Comparison of ENCODE assay signal across 17 cellular contexts in genomic region chr12:52210186-52210924, GRCh38. TPM values are rescaled to one million over a fixed set of nuclear protein-coding genes. Genes with fewer than 3 reads are reported as not detected.
A peak's percentile ranks its signal among the peaks of the same experiment; 100 is the strongest.
DNase-seq lines count a peak whose midpoint lies in the region; FAIRE-seq and TF ChIP-seq lines count a peak whose summit lies in the region.
"Had no signal": no experiment of that assay in that cellular context is flagged by ENCODE, and none has a peak within 500 bp of the region (broad histone marks: within the 10 kb centered on the region; RNA-seq: fewer than 3 reads in every experiment).

No MANE protein-coding gene starts in this region.

- H3K79me1 ChIP-seq in H1 (ENCODE audit: low read depth, low read length), result no peaks in the 10 kb centered on the region

- H3K27me3 ChIP-seq in BE2C (no peaks in the 10 kb centered on the region), H1 (replicated peaks in 1 of 4; ENCODE audit: control insufficient read depth in 3 of 4, extremely low read depth in 1 of 4, insufficient read depth in 3 of 4, low read length in 3 of 4) (no peaks in the 10 kb centered on the region), small intestine (ENCODE audit: control insufficient read depth in 2 of 2, insufficient read depth in 2 of 2, low read length in 2 of 2) (no peaks in the 10 kb centered on the region)

- no peak overlapping the region for H4K8ac ChIP-seq in H1 (ENCODE audit: extremely low read depth, insufficient read depth, low read length)

- H3K4me2 ChIP-seq in H1 (ENCODE audit: insufficient read depth in 1 of 2, low read depth in 2 of 2, low read length in 2 of 2), result no peak overlapping the region

- H3K14ac ChIP-seq in H1 (ENCODE audit: insufficient read length), result peak overlapping the region; percentile 17

- H3K18ac ChIP-seq in H1 (ENCODE audit: extremely low read depth, low read length), result no peak overlapping the region

- no peak overlapping the region for H4K91ac ChIP-seq in H1 (replicated peaks; ENCODE audit: insufficient read length, low read length)

- no peak overlapping the region for H3K23ac ChIP-seq in H1 (ENCODE audit: insufficient read length)

- DNase-seq in BE2C (peak; percentile 4), HTR-8/SVneo (ENCODE audit: insufficient read length, low spot score) (no peak), H1 (ENCODE audit: low read depth in 1 of 2, low spot score in 2 of 2) (no peak), lower leg skin (ENCODE audit: low spot score in 2 of 2) (peak; percentile 86 to 95), G401 (ENCODE audit: low spot score) (no peak), small intestine (no peak), coronary artery (ENCODE audit: low spot score) (no peak)
- DNase-seq in activated naive CD4-positive, alpha-beta T cell treated with anti-CD3 and anti-CD28 coated beads, Interleukin-2, amount 50 U/mL, for 16 hours, result no peak
- DNase-seq: activated CD4-positive, alpha-beta T cell treated with anti-CD3 and anti-CD28 coated beads, Interleukin-2, amount 10 ng/mL, durations not matched to agents 24 days and 14 days; activated effector memory CD4-positive, alpha-beta T cell treated with Interleukin-2 at 50 U/mL for 16 hours; GF-D8; glutamatergic neuron; NCI-H1105 treated with DMSO at 0.1 percent for 48 hours; NCI-H774; nucleus accumbens; stimulated activated CD4-positive, alpha-beta T cell treated with anti-CD3 and anti-CD28 coated beads, Interleukin-2, amount 100 ng/mL, for 24 hours; stimulated activated naive B cell treated with anti-CD40 and anti-IgM and Interleukin-4, amounts not matched to agents 10 μg/mL and 1 μg/mL and 100 μg/mL, for 72 hours had no signal

- H3K9me3 ChIP-seq in BE2C (no peaks in the 10 kb centered on the region), H1 (ENCODE audit: insufficient read depth in 2 of 2, low read depth in 1 of 2, low read length in 1 of 2) (no peaks in the 10 kb centered on the region), small intestine (ENCODE audit: control insufficient read depth, low read depth) (no peaks in the 10 kb centered on the region)

- no peak overlapping the region for H4K5ac ChIP-seq in H1 (ENCODE audit: insufficient read length, low read depth, low read length)

- H2BK12ac ChIP-seq in H1 (ENCODE audit: low read depth, low read length), result no peak overlapping the region

- FAIRE-seq in HTR-8/SVneo (lab: Jason Lieb, UNC), result peak; percentile 68
- no peak for FAIRE-seq in H1 (lab: Jason Lieb, UNC)
- no peak for FAIRE-seq in small intestine (lab: Jason Lieb, UNC)

- no peaks in the 10 kb centered on the region for H3K23me2 ChIP-seq in H1 (ENCODE audit: low read depth, low read length)

- H2BK20ac ChIP-seq in H1 (ENCODE audit: low read length), result no peak overlapping the region

- no peak overlapping the region for H2BK15ac ChIP-seq in H1 (ENCODE audit: low read length)

- CTCF ChIA-PET in H1 (lab: Charles Lee; ENCODE audit: partially characterized antibody), result interaction anchor here (0.7 to 13.2 kb wide), 14 partner anchors 11 to 169 kb away, joined by 3 to 146 read pairs (median 4); partner anchors contain the start of gene KRT86

- no peak overlapping the region for H2AFZ ChIP-seq in H1 (ENCODE audit: low read length)

- no peak for TF ChIP-seq POLR2A in H1 (IDR thresholded peaks at IDR 0.05; ENCODE audit: control extremely low read depth in 1 of 2, low read depth in 2 of 2, low read length in 2 of 2)
- TF ChIP-seq POLR2A in lower leg skin (IDR thresholded peaks at IDR 0.05), result no peak

- H3K4me3 ChIP-seq in BE2C (ENCODE audit: low read depth, low read length), result no peak overlapping the region
- no peak overlapping the region for H3K4me3 ChIP-seq in H1 (ENCODE audit: extremely low read depth in 1 of 4, insufficient read depth in 2 of 4, low read depth in 3 of 4, low read length in 4 of 4)
- H3K4me3 ChIP-seq in lower leg skin (ENCODE audit: low read depth, poor library complexity, severe bottlenecking), result no peak overlapping the region
- H3K4me3 ChIP-seq in small intestine (ENCODE audit: low read depth in 1 of 2, low read length in 2 of 2), result no peak overlapping the region
- H3K4me3 ChIP-seq in coronary artery, result no peak overlapping the region

- TF ChIP-seq EP300 in H1 (IDR thresholded peaks at IDR 0.05; ENCODE audit: borderline replicate concordance in 1 of 2, low read depth in 2 of 2, low read length in 2 of 2), result no peak

- H4K20me1 ChIP-seq in H1 (replicated peaks in 1 of 2; ENCODE audit: control insufficient read depth in 1 of 2, insufficient read depth in 2 of 2, low read length in 2 of 2), result peaks cover 0 to 1% of the 10 kb centered on the region in 2 experiments

- in situ Hi-C loops in G401 (cut with HindIII; ENCODE audit: low sequenced_read_pairs), result no loop called here

- POLR2A ChIA-PET in H1 (lab: Charles Lee; ENCODE audit: partially characterized antibody), result no interaction called here

- peaks cover 44% of the 10 kb centered on the region for H3K4me1 ChIP-seq in BE2C
- H3K4me1 ChIP-seq in H1 (replicated peaks in 1 of 4; ENCODE audit: control insufficient read depth in 3 of 4, insufficient read depth in 4 of 4, low read length in 3 of 4), result peaks cover 0 to 2% (median under 1%) of the 10 kb centered on the region in 4 experiments; a peak in 3 of 7 replicates
- H3K4me1 ChIP-seq in small intestine (ENCODE audit: control insufficient read depth in 2 of 2, insufficient read depth in 1 of 2, low read depth in 1 of 2, low read length in 1 of 2), result peaks cover 0 to 2% of the 10 kb centered on the region in 2 donors

- no peak for TF ChIP-seq RAD21 in H1 (IDR thresholded peaks at IDR 0.05 in 1 of 2, conservative IDR thresholded peaks at IDR 0.05 in 1 of 2; ENCODE audit: low read depth in 2 of 2, low read length in 2 of 2)

- no peak overlapping the region for H3K9ac ChIP-seq in H1 (replicated peaks in 1 of 4; ENCODE audit: extremely low read depth in 1 of 4, low read depth in 3 of 4, low read length in 3 of 4)

- no peak overlapping the region for H2BK5ac ChIP-seq in H1 (ENCODE audit: low read depth, low read length)

- H3K79me2 ChIP-seq in H1 (ENCODE audit: control insufficient read depth in 1 of 2, insufficient read depth in 2 of 2, low read length in 2 of 2), result no peaks in the 10 kb centered on the region

- TF ChIP-seq CTCF in BE2C (IDR thresholded peaks at IDR 0.05; ENCODE audit: low read depth, low read length), result no peak
- no peak for TF ChIP-seq CTCF in H1 (IDR thresholded peaks at IDR 0.05; ENCODE audit: control extremely low read depth in 1 of 3, insufficient read depth in 1 of 3, low read depth in 1 of 3, low read length in 3 of 3)
- TF ChIP-seq CTCF in lower leg skin (IDR thresholded peaks at IDR 0.05), result no peak
- TF ChIP-seq CTCF in coronary artery (IDR thresholded peaks at IDR 0.05), result no peak

- no peak overlapping the region for H3K27ac ChIP-seq in H1 (ENCODE audit: low read depth, low read length)
- no peak overlapping the region for H3K27ac ChIP-seq in small intestine (ENCODE audit: low read depth in 1 of 2, low read length in 1 of 2)
- no peak overlapping the region for H3K27ac ChIP-seq in coronary artery

- no peak overlapping the region for H2BK120ac ChIP-seq in H1 (replicated peaks; ENCODE audit: low read depth, low read length)

- WGBS in H1 (ENCODE audit: extremely low coverage in 1 of 2, insufficient coverage in 1 of 2, insufficient read length in 1 of 2, insufficient replicate concordance in 2 of 2, low coverage in 1 of 2, low lambda C conversion rate in 2 of 2, missing lambda C conversion rate in 1 of 2), 2 experiments, result 89% methylated on average over 7 of the region's 7 CpGs; no CpG with 5 or more reads in 1 of the 2 experiments
- WGBS in lower leg skin, 2 donors, result 48 to 66% methylated on average over 7 of the region's 7 CpGs
- 64 to 81% (median 77%) methylated on average over 7 of the region's 7 CpGs for WGBS in small intestine, 3 donors

- H3K4ac ChIP-seq in H1 (replicated peaks; ENCODE audit: insufficient read length, low read depth, low read length), result no peak overlapping the region

- no peak overlapping the region for H2AK5ac ChIP-seq in H1 (ENCODE audit: low read depth, low read length)

- intact Hi-C loops in lower leg skin (cut with DNase I; ENCODE audit: low total_unique reads), result no loop called here

- no peaks in the 10 kb centered on the region for H3K36me3 ChIP-seq in BE2C
- no peaks in the 10 kb centered on the region for H3K36me3 ChIP-seq in H1 (ENCODE audit: control insufficient read depth in 2 of 4, insufficient read depth in 4 of 4, low read length in 3 of 4)
- no peaks in the 10 kb centered on the region for H3K36me3 ChIP-seq in small intestine (ENCODE audit: control insufficient read depth in 2 of 2, insufficient read depth in 2 of 2, low read length in 2 of 2)

- no peak overlapping the region for H3K56ac ChIP-seq in H1 (replicated peaks; ENCODE audit: insufficient read length, low read depth, low read length)

RNA-seq across cellular contexts. Expression of gene KRT80, which starts 18.5 kb away (rescaled TPM):
- polyA plus RNA-seq in BE2C (2012; ENCODE audit: insufficient read depth, insufficient read length, low read depth), result 0.52 TPM
- total RNA-seq in H1 (2021; fragmentation: NEBNext Ultra II Directional; extraction: Animal tissue kit (Norgen Biotek cat#: 25700)), result 0.08 TPM in 1 of 2 replicates, not detected in the other
- polyA plus RNA-seq in H1 (2011; rRNA removed), result 0.05 and 0.06 TPM in 2 replicates
- 0.05 TPM for polyA plus RNA-seq in H1 (2011; cell fraction: cytosol; rRNA removed)
- 0.06 TPM for polyA plus RNA-seq in H1 (2011; cell fraction: nucleus; rRNA removed)
- polyA plus RNA-seq in H1 (2012, experiment 1 of 2), result 0.05 to 0.06 TPM in 2 of 4 replicates, not detected in the others
- polyA plus RNA-seq in H1 (2012, experiment 2 of 2), result 0.07 TPM
- polyA plus RNA-seq in H1 (2013, experiment 1 of 2), result 0.04 TPM
- polyA plus RNA-seq in H1 (2013, experiment 2 of 2), result 0.09 TPM
- 0.03 and 0.10 TPM in 2 replicates for polyA minus RNA-seq in H1 (2011; rRNA and poly(A)+ RNA removed)
- polyA minus RNA-seq in H1 (2011; cell fraction: cytosol; rRNA and poly(A)+ RNA removed), result 0.37 TPM
- polyA minus RNA-seq in H1 (2011; cell fraction: nucleus; rRNA and poly(A)+ RNA removed), result 0.20 TPM
- total RNA-seq in lower leg skin, result 100 to 1,000 TPM; 269 to 349 (median 275) TPM
- 0.37 and 0.44 TPM in 2 replicates for total RNA-seq in G401 (2014; rRNA removed; shearing (Covaris generic))
- polyA plus RNA-seq in small intestine, result 1 to 10 TPM in 1 of 3 donors, under 1 TPM in 2; 0.27 to 3.2 (median 0.89) TPM
- total RNA-seq: activated CD4-positive, alpha-beta T cell treated with anti-CD3 and anti-CD28 coated beads, Interleukin-2, amount 10 ng/mL, durations not matched to agents 24 days and 14 days had no signal

RNA-seq across cellular contexts. Expression of gene KRT7, which starts 22.7 kb away (rescaled TPM):
- 1.7 TPM for polyA plus RNA-seq in BE2C (2012; ENCODE audit: insufficient read depth, insufficient read length, low read depth)
- total RNA-seq in H1 (2021; fragmentation: NEBNext Ultra II Directional; extraction: Animal tissue kit (Norgen Biotek cat#: 25700)), result 13.2 and 16.5 TPM in 2 replicates
- polyA plus RNA-seq in H1 (2011; rRNA removed) (19.0 and 25.6 TPM in 2 replicates), small intestine (10 to 100 TPM in 1 of 3 donors, 1 to 10 TPM in 2; 2.2 to 10.1 (median 3.9) TPM)
- polyA plus RNA-seq in H1 (2011; cell fraction: cytosol; rRNA removed), result 20.8 TPM
- polyA plus RNA-seq in H1 (2011; cell fraction: nucleus; rRNA removed), result 32.4 TPM
- 10.8 to 28.4 TPM (median 20.2 TPM) in 4 replicates for polyA plus RNA-seq in H1 (2012, experiment 1 of 2)
- polyA plus RNA-seq in H1 (2012, experiment 2 of 2), result 20.5 TPM
- 4.4 TPM for polyA plus RNA-seq in H1 (2013, experiment 1 of 2)
- 4.8 TPM for polyA plus RNA-seq in H1 (2013, experiment 2 of 2)
- polyA minus RNA-seq in H1 (2011; rRNA and poly(A)+ RNA removed), result 16.8 and 19.4 TPM in 2 replicates
- polyA minus RNA-seq in H1 (2011; cell fraction: cytosol; rRNA and poly(A)+ RNA removed), result 13.4 TPM
- 20.8 TPM for polyA minus RNA-seq in H1 (2011; cell fraction: nucleus; rRNA and poly(A)+ RNA removed)
- total RNA-seq in lower leg skin, result 100 to 1,000 TPM in 2 of 4 donors, 10 to 100 TPM in 2; 28.2 to 206 (median 125) TPM
- 0.49 TPM in 1 of 2 replicates, not detected in the other for total RNA-seq in G401 (2014; rRNA removed; shearing (Covaris generic))

Comparison
In these comparisons a context has a peak if more than half of its experiments do, and no peak if none do; other contexts are left out.
1. DNase-seq: peak in BE2C (single experiment) and lower leg skin (2 of 2); none in HTR-8/SVneo (single experiment), H1 (0 of 2), G401 (single experiment), small intestine (single experiment), coronary artery (single experiment) and activated naive CD4-positive, alpha-beta T cell treated with anti-CD3 and anti-CD28 coated beads, Interleukin-2, amount 50 U/mL, for 16 hours (single experiment).
2. RNA of gene KRT80, which starts 18.5 kb away (total RNA-seq): 269 to 349 TPM in lower leg skin; 0.37 to 0.44 TPM in G401 and 0.08 TPM in H1; every median in the first group is over 100 times any median in the second.